1 cellular context compared by ENCODE assay signal in the genomic region with DNA sequence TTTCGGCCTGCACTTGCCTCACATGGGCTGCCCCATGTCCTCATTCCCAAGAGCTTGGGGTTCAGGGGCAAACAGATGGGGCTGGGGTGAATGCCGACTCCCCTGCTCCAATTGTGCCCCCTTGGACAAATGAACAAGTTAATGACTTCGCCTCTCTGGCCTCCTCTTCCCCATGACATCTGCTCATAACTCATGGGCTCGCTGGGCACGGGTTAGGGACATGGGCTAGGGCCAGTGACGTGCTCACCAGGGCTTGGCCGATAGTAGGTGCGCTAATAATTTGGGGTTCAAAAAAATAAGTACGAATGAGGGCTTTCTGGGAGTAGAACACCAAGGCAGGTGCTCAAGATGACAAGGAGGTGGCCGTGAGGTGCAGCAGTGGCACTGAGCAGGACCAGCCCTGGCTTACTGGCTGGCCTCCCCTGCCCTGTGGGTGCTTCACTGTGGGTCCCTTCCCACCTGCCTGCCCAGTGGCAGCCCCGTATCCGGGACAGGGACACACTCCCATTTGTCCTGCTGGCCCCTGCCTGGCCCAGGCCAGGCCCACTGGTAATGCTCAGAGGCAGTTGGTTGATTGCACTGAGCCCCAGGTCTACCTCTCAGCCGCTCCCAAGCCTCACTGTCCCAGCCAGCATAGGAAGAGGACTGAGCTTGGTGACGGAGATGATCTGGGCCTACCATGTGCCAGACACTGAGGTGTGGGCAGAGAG.
TF ChIP-seq lines count a peak whose summit lies in the region.

No MANE protein-coding gene starts in this region.

TF ChIP-seq in GM23338, 12 proteins besides CTCF, POLR2A, EP300 and RAD21:
- TF ChIP-seq, protein P1, sequence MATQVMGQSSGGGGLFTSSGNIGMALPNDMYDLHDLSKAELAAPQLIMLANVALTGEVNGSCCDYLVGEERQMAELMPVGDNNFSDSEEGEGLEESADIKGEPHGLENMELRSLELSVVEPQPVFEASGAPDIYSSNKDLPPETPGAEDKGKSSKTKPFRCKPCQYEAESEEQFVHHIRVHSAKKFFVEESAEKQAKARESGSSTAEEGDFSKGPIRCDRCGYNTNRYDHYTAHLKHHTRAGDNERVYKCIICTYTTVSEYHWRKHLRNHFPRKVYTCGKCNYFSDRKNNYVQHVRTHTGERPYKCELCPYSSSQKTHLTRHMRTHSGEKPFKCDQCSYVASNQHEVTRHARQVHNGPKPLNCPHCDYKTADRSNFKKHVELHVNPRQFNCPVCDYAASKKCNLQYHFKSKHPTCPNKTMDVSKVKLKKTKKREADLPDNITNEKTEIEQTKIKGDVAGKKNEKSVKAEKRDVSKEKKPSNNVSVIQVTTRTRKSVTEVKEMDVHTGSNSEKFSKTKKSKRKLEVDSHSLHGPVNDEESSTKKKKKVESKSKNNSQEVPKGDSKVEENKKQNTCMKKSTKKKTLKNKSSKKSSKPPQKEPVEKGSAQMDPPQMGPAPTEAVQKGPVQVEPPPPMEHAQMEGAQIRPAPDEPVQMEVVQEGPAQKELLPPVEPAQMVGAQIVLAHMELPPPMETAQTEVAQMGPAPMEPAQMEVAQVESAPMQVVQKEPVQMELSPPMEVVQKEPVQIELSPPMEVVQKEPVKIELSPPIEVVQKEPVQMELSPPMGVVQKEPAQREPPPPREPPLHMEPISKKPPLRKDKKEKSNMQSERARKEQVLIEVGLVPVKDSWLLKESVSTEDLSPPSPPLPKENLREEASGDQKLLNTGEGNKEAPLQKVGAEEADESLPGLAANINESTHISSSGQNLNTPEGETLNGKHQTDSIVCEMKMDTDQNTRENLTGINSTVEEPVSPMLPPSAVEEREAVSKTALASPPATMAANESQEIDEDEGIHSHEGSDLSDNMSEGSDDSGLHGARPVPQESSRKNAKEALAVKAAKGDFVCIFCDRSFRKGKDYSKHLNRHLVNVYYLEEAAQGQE (IDR thresholded peaks at IDR 0.05; ENCODE audit: unreplicated experiment): no peak
- no peak for TF ChIP-seq STAT1 (IDR thresholded peaks at IDR 0.05; ENCODE audit: unreplicated experiment)
- TF ChIP-seq EZH2 (IDR thresholded peaks at IDR 0.05; ENCODE audit: low read depth, unreplicated experiment): no peak
- TF ChIP-seq ZNF331 (CRISPR knock-in tag; IDR thresholded peaks at IDR 0.05; ENCODE audit: low read depth): no peak
- TF ChIP-seq POLR2AphosphoS5 (IDR thresholded peaks at IDR 0.05; ENCODE audit: low read depth): no peak
- no peak for TF ChIP-seq NANOG (IDR thresholded peaks at IDR 0.05; ENCODE audit: borderline replicate concordance)
- TF ChIP-seq JUNB (IDR thresholded peaks at IDR 0.05; ENCODE audit: unreplicated experiment): no peak
- no peak for TF ChIP-seq EZH2phosphoT487 (IDR thresholded peaks at IDR 0.05; ENCODE audit: unreplicated experiment)
- TF ChIP-seq, protein P2, sequence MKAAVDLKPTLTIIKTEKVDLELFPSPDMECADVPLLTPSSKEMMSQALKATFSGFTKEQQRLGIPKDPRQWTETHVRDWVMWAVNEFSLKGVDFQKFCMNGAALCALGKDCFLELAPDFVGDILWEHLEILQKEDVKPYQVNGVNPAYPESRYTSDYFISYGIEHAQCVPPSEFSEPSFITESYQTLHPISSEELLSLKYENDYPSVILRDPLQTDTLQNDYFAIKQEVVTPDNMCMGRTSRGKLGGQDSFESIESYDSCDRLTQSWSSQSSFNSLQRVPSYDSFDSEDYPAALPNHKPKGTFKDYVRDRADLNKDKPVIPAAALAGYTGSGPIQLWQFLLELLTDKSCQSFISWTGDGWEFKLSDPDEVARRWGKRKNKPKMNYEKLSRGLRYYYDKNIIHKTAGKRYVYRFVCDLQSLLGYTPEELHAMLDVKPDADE (IDR thresholded peaks at IDR 0.05): no peak
- TF ChIP-seq, protein P3, sequence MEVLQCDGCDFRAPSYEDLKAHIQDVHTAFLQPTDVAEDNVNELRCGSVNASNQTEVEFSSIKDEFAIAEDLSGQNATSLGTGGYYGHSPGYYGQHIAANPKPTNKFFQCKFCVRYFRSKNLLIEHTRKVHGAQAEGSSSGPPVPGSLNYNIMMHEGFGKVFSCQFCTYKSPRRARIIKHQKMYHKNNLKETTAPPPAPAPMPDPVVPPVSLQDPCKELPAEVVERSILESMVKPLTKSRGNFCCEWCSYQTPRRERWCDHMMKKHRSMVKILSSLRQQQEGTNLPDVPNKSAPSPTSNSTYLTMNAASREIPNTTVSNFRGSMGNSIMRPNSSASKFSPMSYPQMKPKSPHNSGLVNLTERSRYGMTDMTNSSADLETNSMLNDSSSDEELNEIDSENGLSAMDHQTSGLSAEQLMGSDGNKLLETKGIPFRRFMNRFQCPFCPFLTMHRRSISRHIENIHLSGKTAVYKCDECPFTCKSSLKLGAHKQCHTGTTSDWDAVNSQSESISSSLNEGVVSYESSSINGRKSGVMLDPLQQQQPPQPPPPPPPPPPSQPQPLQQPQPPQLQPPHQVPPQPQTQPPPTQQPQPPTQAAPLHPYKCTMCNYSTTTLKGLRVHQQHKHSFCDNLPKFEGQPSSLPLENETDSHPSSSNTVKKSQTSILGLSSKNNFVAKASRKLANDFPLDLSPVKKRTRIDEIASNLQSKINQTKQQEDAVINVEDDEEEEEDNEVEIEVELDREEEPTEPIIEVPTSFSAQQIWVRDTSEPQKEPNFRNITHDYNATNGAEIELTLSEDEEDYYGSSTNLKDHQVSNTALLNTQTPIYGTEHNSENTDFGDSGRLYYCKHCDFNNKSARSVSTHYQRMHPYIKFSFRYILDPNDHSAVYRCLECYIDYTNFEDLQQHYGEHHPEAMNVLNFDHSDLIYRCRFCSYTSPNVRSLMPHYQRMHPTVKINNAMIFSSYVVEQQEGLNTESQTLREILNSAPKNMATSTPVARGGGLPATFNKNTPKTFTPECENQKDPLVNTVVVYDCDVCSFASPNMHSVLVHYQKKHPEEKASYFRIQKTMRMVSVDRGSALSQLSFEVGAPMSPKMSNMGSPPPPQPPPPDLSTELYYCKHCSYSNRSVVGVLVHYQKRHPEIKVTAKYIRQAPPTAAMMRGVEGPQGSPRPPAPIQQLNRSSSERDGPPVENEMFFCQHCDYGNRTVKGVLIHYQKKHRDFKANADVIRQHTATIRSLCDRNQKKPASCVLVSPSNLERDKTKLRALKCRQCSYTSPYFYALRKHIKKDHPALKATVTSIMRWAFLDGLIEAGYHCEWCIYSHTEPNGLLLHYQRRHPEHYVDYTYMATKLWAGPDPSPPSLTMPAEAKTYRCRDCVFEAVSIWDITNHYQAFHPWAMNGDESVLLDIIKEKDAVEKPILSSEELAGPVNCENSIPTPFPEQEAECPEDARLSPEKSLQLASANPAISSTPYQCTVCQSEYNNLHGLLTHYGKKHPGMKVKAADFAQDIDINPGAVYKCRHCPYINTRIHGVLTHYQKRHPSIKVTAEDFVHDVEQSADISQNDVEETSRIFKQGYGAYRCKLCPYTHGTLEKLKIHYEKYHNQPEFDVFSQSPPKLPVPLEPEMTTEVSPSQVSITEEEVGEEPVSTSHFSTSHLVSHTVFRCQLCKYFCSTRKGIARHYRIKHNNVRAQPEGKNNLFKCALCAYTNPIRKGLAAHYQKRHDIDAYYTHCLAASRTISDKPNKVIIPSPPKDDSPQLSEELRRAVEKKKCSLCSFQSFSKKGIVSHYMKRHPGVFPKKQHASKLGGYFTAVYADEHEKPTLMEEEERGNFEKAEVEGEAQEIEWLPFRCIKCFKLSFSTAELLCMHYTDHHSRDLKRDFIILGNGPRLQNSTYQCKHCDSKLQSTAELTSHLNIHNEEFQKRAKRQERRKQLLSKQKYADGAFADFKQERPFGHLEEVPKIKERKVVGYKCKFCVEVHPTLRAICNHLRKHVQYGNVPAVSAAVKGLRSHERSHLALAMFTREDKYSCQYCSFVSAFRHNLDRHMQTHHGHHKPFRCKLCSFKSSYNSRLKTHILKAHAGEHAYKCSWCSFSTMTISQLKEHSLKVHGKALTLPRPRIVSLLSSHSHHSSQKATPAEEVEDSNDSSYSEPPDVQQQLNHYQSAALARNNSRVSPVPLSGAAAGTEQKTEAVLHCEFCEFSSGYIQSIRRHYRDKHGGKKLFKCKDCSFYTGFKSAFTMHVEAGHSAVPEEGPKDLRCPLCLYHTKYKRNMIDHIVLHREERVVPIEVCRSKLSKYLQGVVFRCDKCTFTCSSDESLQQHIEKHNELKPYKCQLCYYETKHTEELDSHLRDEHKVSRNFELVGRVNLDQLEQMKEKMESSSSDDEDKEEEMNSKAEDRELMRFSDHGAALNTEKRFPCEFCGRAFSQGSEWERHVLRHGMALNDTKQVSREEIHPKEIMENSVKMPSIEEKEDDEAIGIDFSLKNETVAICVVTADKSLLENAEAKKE (CRISPR knock-in tag; IDR thresholded peaks at IDR 0.05): no peak
- TF ChIP-seq CREB1 (CRISPR knock-in tag; IDR thresholded peaks at IDR 0.05; ENCODE audit: low read depth): no peak
- TF ChIP-seq ZNF114 (CRISPR knock-in tag; IDR thresholded peaks at IDR 0.05): no peak
